Comparison of ENCODE assay signal across 11 cellular contexts in genomic region chr14:24335461-24336146, GRCh38. TPM values are rescaled to one million over a fixed set of nuclear protein-coding genes. Genes with fewer than 3 reads are reported as not detected.
DNase-seq lines count a peak whose midpoint lies in the region; ATAC-seq, FAIRE-seq and TF ChIP-seq lines count a peak whose summit lies in the region.
"Had no signal": no experiment of that assay in that cellular context is flagged by ENCODE, and none has a peak within 500 bp of the region (broad histone marks: within the 10 kb centered on the region; RNA-seq: fewer than 3 reads in every experiment).

No MANE protein-coding gene starts in this region.

- 49% methylated on average over 12 of the region's 12 CpGs for WGBS in smooth muscle cell (ENCODE audit: low lambda C conversion rate)

- TF ChIP-seq CTCF in GM13976 (IDR thresholded peaks at IDR 0.05; ENCODE audit: borderline replicate concordance, control extremely low read depth, extremely low read depth, insufficient read depth, missing control alignments), result no peak
- no peak for TF ChIP-seq CTCF in bronchial epithelial cell (IDR thresholded peaks at IDR 0.05; ENCODE audit: insufficient read depth, low read length, severe bottlenecking)
- no peak for TF ChIP-seq CTCF in smooth muscle cell (IDR thresholded peaks at IDR 0.05; ENCODE audit: borderline replicate concordance, insufficient read depth, poor library complexity, severe bottlenecking)

- H3K27ac ChIP-seq in BLaER1 (no peak overlapping the region), mucosa of rectum (ENCODE audit: low read depth in 2 of 2, low read length in 2 of 2) (peak overlapping the region; percentile 2 to 9), smooth muscle cell (ENCODE audit: low read depth) (no peak overlapping the region)

- H3K27me3 ChIP-seq in BLaER1 (peaks cover 86% of the 10 kb centered on the region), bronchial epithelial cell (ENCODE audit: control insufficient read depth, insufficient read depth, low read length) (no peaks in the 10 kb centered on the region), mucosa of rectum (ENCODE audit: control insufficient read depth in 2 of 2, insufficient read depth in 2 of 2, low read length in 2 of 2) (peaks cover 0 to 4% of the 10 kb centered on the region in 2 donors), smooth muscle cell (ENCODE audit: low read depth) (peaks cover 83% of the 10 kb centered on the region)
- H3K27me3 ChIP-seq: testis had no signal

- no peak for ATAC-seq in GM18498 (IDR thresholded peaks at IDR 0.05; ENCODE audit: unreplicated experiment)
- no peak for ATAC-seq in left lobe of liver
- ATAC-seq: GM12878 had no signal

- H3K9me3 ChIP-seq in BLaER1 (peaks cover 8% of the 10 kb centered on the region; the same call in 1 of the 2 replicates), mucosa of rectum (ENCODE audit: control insufficient read depth in 2 of 2, low read length in 2 of 2) (no peaks in the 10 kb centered on the region), smooth muscle cell (replicated peaks; ENCODE audit: low read depth) (no peaks in the 10 kb centered on the region)
- H3K9me3 ChIP-seq: testis had no signal

- H2AFZ ChIP-seq in smooth muscle cell (ENCODE audit: low read depth), result no peak overlapping the region

- H3F3A ChIP-seq in smooth muscle cell (ENCODE audit: low read depth), result no peaks in the 10 kb centered on the region

- peaks cover 35% of the 10 kb centered on the region for H4K20me1 ChIP-seq in BLaER1
- no peaks in the 10 kb centered on the region for H4K20me1 ChIP-seq in smooth muscle cell (ENCODE audit: low read depth)

- peak; percentile 36 for FAIRE-seq in bronchial epithelial cell (lab: Jason Lieb, UNC)
- FAIRE-seq: GM12878 had no signal

- H3K9ac ChIP-seq in BLaER1 (no peak overlapping the region), mucosa of rectum (ENCODE audit: low read depth in 1 of 2, low read length in 2 of 2) (no peak overlapping the region), smooth muscle cell (ENCODE audit: low read depth) (no peak overlapping the region)

- H3K36me3 ChIP-seq in BLaER1, result peaks cover 10% of the 10 kb centered on the region; the same call in 1 of the 2 replicates
- peaks cover 2% of the 10 kb centered on the region for H3K36me3 ChIP-seq in bronchial epithelial cell (ENCODE audit: control insufficient read depth, insufficient read depth, low read length)
- peaks cover 7 to 17% of the 10 kb centered on the region in 2 donors for H3K36me3 ChIP-seq in mucosa of rectum (ENCODE audit: control insufficient read depth in 2 of 2, insufficient read depth in 2 of 2, low read length in 2 of 2)
- no peaks in the 10 kb centered on the region for H3K36me3 ChIP-seq in smooth muscle cell (ENCODE audit: low read depth)

- H3K4me1 ChIP-seq in BLaER1 (peaks cover 66% of the 10 kb centered on the region), mucosa of rectum (ENCODE audit: control insufficient read depth in 2 of 2, insufficient read depth in 2 of 2, low read length in 2 of 2) (peaks cover 47 to 60% of the 10 kb centered on the region in 2 donors), smooth muscle cell (ENCODE audit: low read depth) (peaks cover 11% of the 10 kb centered on the region)

- H3K4me3 ChIP-seq in BLaER1, result 0 out of 2 replicates have a peak overlapping the region, but pooled peaks have one; percentile 58
- no peak overlapping the region for H3K4me3 ChIP-seq in bronchial epithelial cell (ENCODE audit: low read depth, low read length)
- H3K4me3 ChIP-seq in mucosa of rectum (ENCODE audit: low read length in 2 of 2), result peak overlapping the region in 1 of 2 donors; percentile 48
- no peak overlapping the region for H3K4me3 ChIP-seq in smooth muscle cell
- H3K4me3 ChIP-seq: GM12878 had no signal

- peak overlapping the region; percentile 48 for H3K4me2 ChIP-seq in BLaER1
- H3K4me2 ChIP-seq in smooth muscle cell, result no peak overlapping the region

- no peaks in the 10 kb centered on the region for H3K79me2 ChIP-seq in smooth muscle cell (ENCODE audit: low read depth)

- in situ Hi-C loops in GM13976 (cut with MboI; ENCODE audit: low sequenced_read_pairs, unreplicated experiment), result loop anchor here (25.0 kb wide), 1 partner anchor 352 kb away; no protein-coding TSS in a partner anchor

- DNase-seq in GM13976 (ENCODE audit: low spot score), result peak; percentile 18
- DNase-seq in bronchial epithelial cell (ENCODE audit: low read depth), result no peak
- DNase-seq in left lobe of liver (ENCODE audit: low spot score), result no peak
- DNase-seq in smooth muscle cell (lab: John Stamatoyannopoulos, UW; ENCODE audit: unreplicated experiment), result no peak
- DNase-seq in islet precursor cell, result no peak
- DNase-seq: COR-L47, testis had no signal

RNA-seq across cellular contexts. Expression of gene ADCY4, which starts 0.7 kb away (rescaled TPM):
- total RNA-seq in bronchial epithelial cell (0.53 and 0.77 TPM in 2 replicates), left lobe of liver (5.5 TPM), smooth muscle cell (0.13 and 0.45 TPM in 2 replicates)
- polyA plus RNA-seq in smooth muscle cell, result 0.66 TPM in 1 of 2 replicates, not detected in the other

RNA-seq across cellular contexts. Expression of gene RIPK3, which starts 4.2 kb away (rescaled TPM):
- total RNA-seq in bronchial epithelial cell (2.4 and 4.7 TPM in 2 replicates), left lobe of liver (0.68 TPM), smooth muscle cell (1.3 and 1.6 TPM in 2 replicates)
- polyA plus RNA-seq in smooth muscle cell, result 1.2 TPM in 1 of 2 replicates, not detected in the other

RNA-seq across cellular contexts. Expression of gene LTB4R, which starts 24.3 kb away (rescaled TPM):
- total RNA-seq in bronchial epithelial cell (3.7 and 9.6 TPM in 2 replicates), left lobe of liver (7.2 TPM), smooth muscle cell (2.7 and 2.8 TPM in 2 replicates)
- 1.6 and 3.2 TPM in 2 replicates for polyA plus RNA-seq in smooth muscle cell

RNA-seq across cellular contexts. Expression of gene LTB4R2, which starts 25.7 kb away (rescaled TPM):
- total RNA-seq in bronchial epithelial cell (10.5 and 17.4 TPM in 2 replicates), left lobe of liver (6.9 TPM), smooth muscle cell (2.8 and 6.9 TPM in 2 replicates)
- polyA plus RNA-seq in smooth muscle cell, result 0.70 and 2.4 TPM in 2 replicates

RNA-seq across cellular contexts. Expression of gene CIDEB, which starts 27.8 kb away (rescaled TPM):
- total RNA-seq in bronchial epithelial cell (1.2 and 3.9 TPM in 2 replicates), left lobe of liver (216 TPM), smooth muscle cell (not detected in 2 replicates)
- 0.58 TPM in 1 of 2 replicates, not detected in the other for polyA plus RNA-seq in smooth muscle cell

Comparison
In these comparisons a context has a peak if more than half of its experiments do, and no peak if none do; other contexts are left out.
1. H3K27ac ChIP-seq: peak in mucosa of rectum (2 of 2); none in BLaER1 (single experiment) and smooth muscle cell (single experiment).